In genomic region chr6:17116090-17116387, GRCh38 we compare ENCODE assay signal across 27 cellular contexts. TPM values are rescaled to one million over a fixed set of nuclear protein-coding genes. Genes with fewer than 3 reads are reported as not detected.
DNase-seq lines count a peak whose midpoint lies in the region; ATAC-seq, FAIRE-seq and TF ChIP-seq lines count a peak whose summit lies in the region.
"Had no signal": no experiment of that assay in that cellular context is flagged by ENCODE, and none has a peak within 500 bp of the region (broad histone marks: within the 10 kb centered on the region; RNA-seq: fewer than 3 reads in every experiment).

No MANE protein-coding gene starts in this region.

- dilution Hi-C loops in IMR-90 (cut with HindIII; ENCODE audit: low sequenced_read_pairs, unreplicated experiment) = no loop called here

- TF ChIP-seq CTCF in A549 (IDR thresholded peaks at IDR 0.05) (no peak), IMR-90 (conservative IDR thresholded peaks at IDR 0.05; ENCODE audit: low read depth, low read length) (no peak), bronchial epithelial cell (IDR thresholded peaks at IDR 0.05; ENCODE audit: insufficient read depth, low read length, severe bottlenecking) (no peak), mesothelial cell of epicardium (IDR thresholded peaks at IDR 0.05; ENCODE audit: unreplicated experiment) (no peak), endodermal cell (conservative IDR thresholded peaks at IDR 0.05) (no peak)

- H3K14ac ChIP-seq in IMR-90 (replicated peaks; ENCODE audit: low read depth, low read length) = peak overlapping the region; percentile 58; the same call in 1 of the 2 replicates

- 17% methylated on average over 2 of the region's 2 CpGs for WGBS in A549 (ENCODE audit: missing lambda C conversion rate)
- WGBS in IMR-90 (ENCODE audit: extremely low coverage in 2 of 2, insufficient read length in 1 of 2), 2 experiments = 60% methylated on average over 1 of the region's 2 CpGs; no CpG with 5 or more reads in 1 of the 2 experiments
- WGBS in endodermal cell (ENCODE audit: insufficient coverage in 1 of 2, insufficient read length in 1 of 2), 2 experiments = 91 to 95% methylated on average over 2 of the region's 2 CpGs

- H2AFZ ChIP-seq in IMR-90 (replicated peaks; ENCODE audit: low read length, poor library complexity) = peak overlapping the region; percentile 83

- H3K23ac ChIP-seq in IMR-90 (ENCODE audit: low read depth, low read length) = no peak overlapping the region

- H3K4ac ChIP-seq in IMR-90 (ENCODE audit: low read depth, low read length) = peak overlapping the region; percentile 94

- POLR2A ChIA-PET in A549 (lab: Yijun Ruan, JAX) = no interaction called here
- POLR2A ChIA-PET in IMR-90 (lab: Charles Lee; ENCODE audit: unreplicated experiment) = no interaction called here

- no peak overlapping the region for H4K5ac ChIP-seq in IMR-90 (ENCODE audit: low read depth, low read length)

- ATAC-seq in A549 (peak in 1 of 2 experiments; percentile 70; a peak in 1 of 6 replicates), IMR-90 (ENCODE audit: low read depth) (peak; percentile 24), HG02885 (IDR thresholded peaks at IDR 0.05; ENCODE audit: poor library complexity, unreplicated experiment) (no peak)

- peak overlapping the region; percentile 91 for H2BK20ac ChIP-seq in IMR-90 (ENCODE audit: low read depth, low read length)

- no peak overlapping the region for H2BK5ac ChIP-seq in IMR-90 (ENCODE audit: low read depth, low read length, poor library complexity, severe bottlenecking)

- H2BK15ac ChIP-seq in IMR-90 (ENCODE audit: low read depth, low read length) = peak overlapping the region; percentile 57; the same call in 1 of the 3 replicates

- no peaks in the 10 kb centered on the region for H3K9me3 ChIP-seq in A549
- no peaks in the 10 kb centered on the region for H3K9me3 ChIP-seq in IMR-90 (ENCODE audit: control insufficient read depth, insufficient read depth, low read length)
- H3K9me3 ChIP-seq in endodermal cell (ENCODE audit: control insufficient read depth, low read length) = no peaks in the 10 kb centered on the region
- H3K9me3 ChIP-seq: right atrium auricular region had no signal

- H3K56ac ChIP-seq in IMR-90 (ENCODE audit: extremely low read depth, insufficient read depth, low read length) = no peak overlapping the region

- TF ChIP-seq POLR2A in A549 (IDR thresholded peaks at IDR 0.05; ENCODE audit: low read length) (no peak), IMR-90 (IDR thresholded peaks at IDR 0.05; ENCODE audit: low read depth, low read length) (no peak)

- peak overlapping the region; percentile 70 for H2AK5ac ChIP-seq in IMR-90 (ENCODE audit: low read depth, low read length)

- H2BK120ac ChIP-seq in IMR-90 (ENCODE audit: low read depth, low read length) = peak overlapping the region; percentile 85

- no peak overlapping the region for H3K4me3 ChIP-seq in A549
- no peak overlapping the region for H3K4me3 ChIP-seq in IMR-90 (ENCODE audit: insufficient read depth, low read depth, low read length)
- H3K4me3 ChIP-seq in bronchial epithelial cell (ENCODE audit: low read depth, low read length) = no peak overlapping the region
- H3K4me3 ChIP-seq in endodermal cell (ENCODE audit: low read length) = no peak overlapping the region
- H3K4me3 ChIP-seq: cardiac muscle cell, lung, right atrium auricular region had no signal

- BruUV-seq in IMR-90 (replicated peaks; lab: Mats Ljungman, UMichigan) = no TSS peak

- DNase-seq in A549 (ENCODE audit: low read depth in 1 of 2, low spot score in 1 of 2) (no peak), IMR-90 (no peak), bronchial epithelial cell (ENCODE audit: low read depth) (no peak), mesothelial cell of epicardium (ENCODE audit: low spot score in 2 of 2, unreplicated experiment in 2 of 2) (no peak), D341Med (ENCODE audit: low spot score) (no peak), endodermal cell (no peak), HT-29 (ENCODE audit: low spot score) (no peak)
- DNase-seq: activated CD4-positive, alpha-beta T cell treated with anti-CD3 and anti-CD28 coated beads for 1 hour; activated naive CD4-positive, alpha-beta T cell; activated T-cell treated with anti-CD3 and anti-CD28 coated beads, Interleukin-2, amount 50 U/mL, for 24 hours; CD4-positive, alpha-beta T cell; naive B cell; NCI-H1417; NCI-H2081 treated with DMSO at 0.1 percent for 48 hours; occipital lobe; stimulated activated CD4-positive, alpha-beta T cell treated with anti-CD3 and anti-CD28 coated beads, Interleukin-15, amount 100 ng/mL, for 24 hours had no signal

- CTCF ChIA-PET in A549 (lab: Yijun Ruan, JAX) = no interaction called here
- CTCF ChIA-PET in IMR-90 (lab: Yijun Ruan, JAX) = no interaction called here

- peak overlapping the region; percentile 40; the same call in 1 of the 2 replicates for H4K91ac ChIP-seq in IMR-90 (ENCODE audit: insufficient read depth, low read depth, low read length)

- FAIRE-seq in A549 (lab: Jason Lieb, UNC) (no peak), bronchial epithelial cell (lab: Jason Lieb, UNC) (peak; percentile 7)
- FAIRE-seq: G401.6, GM18507 had no signal

- H4K8ac ChIP-seq in IMR-90 (ENCODE audit: low read depth in 2 of 2, low read length in 2 of 2) = peak overlapping the region in 1 of 2 experiments; percentile 81; a peak in 1 of 4 replicates

- H3K79me1 ChIP-seq in IMR-90 (ENCODE audit: low read depth in 1 of 2, low read length in 2 of 2) = no peaks in the 10 kb centered on the region

- H3K27ac Mint-ChIP-seq in mesothelial cell of epicardium (peak overlapping the region; percentile 85), endodermal cell (no peak overlapping the region)
- H3K27ac Mint-ChIP-seq: activated T-cell treated with anti-CD3 and anti-CD28 coated beads, Interleukin-2, amount 50 U/mL, for 24 hours; CD4-positive, alpha-beta T cell; dendritic cell treated with granulocyte-macrophage colony-stimulating factor and Interleukin-4, amounts not matched to agents 40 ng/mL and 50 ng/mL, for 4 days had no signal

- peaks cover 27% of the 10 kb centered on the region for H3K4me1 Mint-ChIP-seq in mesothelial cell of epicardium
- H3K4me1 Mint-ChIP-seq in endodermal cell = no peaks in the 10 kb centered on the region
- H3K4me1 Mint-ChIP-seq: naive B cell had no signal

- H3K4me3 Mint-ChIP-seq in mesothelial cell of epicardium = no peak overlapping the region
- H3K4me3 Mint-ChIP-seq in endodermal cell = no peak overlapping the region
- H3K4me3 Mint-ChIP-seq: activated T-cell treated with anti-CD3 and anti-CD28 coated beads, Interleukin-2, amount 50 U/mL, for 24 hours; CD4-positive, alpha-beta T cell; dendritic cell treated with granulocyte-macrophage colony-stimulating factor and Interleukin-4, amounts not matched to agents 40 ng/mL and 50 ng/mL, for 4 days had no signal

- peak overlapping the region; percentile 59 for H3K4me2 ChIP-seq in A549
- peak overlapping the region; percentile 62 for H3K4me2 ChIP-seq in IMR-90 (ENCODE audit: low read depth, low read length)

- H3K27ac ChIP-seq in A549 = peak overlapping the region in 1 of 2 experiments; percentile 70; a peak in 4 of 6 replicates
- H3K27ac ChIP-seq in IMR-90 (ENCODE audit: insufficient read depth, low read length) = no peak overlapping the region
- no peak overlapping the region for H3K27ac ChIP-seq in endodermal cell (ENCODE audit: low read depth, low read length)
- H3K27ac ChIP-seq: cardiac muscle cell, HL-60, right atrium auricular region had no signal

- in situ Hi-C loops in IMR-90 (cut with MboI; ENCODE audit: low sequenced_read_pairs) = no loop called here

- intact Hi-C loops in IMR-90 (cut with micrococcal nuclease) = no loop called here

- H3K4me1 ChIP-seq in A549 = peaks cover 17% of the 10 kb centered on the region
- peaks cover 5% of the 10 kb centered on the region for H3K4me1 ChIP-seq in IMR-90 (ENCODE audit: control insufficient read depth, insufficient read depth, low read length)
- H3K4me1 ChIP-seq in endodermal cell (ENCODE audit: control insufficient read depth, insufficient read depth, low read length) = no peaks in the 10 kb centered on the region

- H2AK9ac ChIP-seq in IMR-90 (replicated peaks; ENCODE audit: low read depth, low read length, poor library complexity) = peak overlapping the region; percentile 59

- H3K27me3 Mint-ChIP-seq in mesothelial cell of epicardium (ENCODE audit: low read depth) (no peaks in the 10 kb centered on the region), endodermal cell (ENCODE audit: insufficient read depth) (no peaks in the 10 kb centered on the region)
- H3K27me3 Mint-ChIP-seq: dendritic cell treated with granulocyte-macrophage colony-stimulating factor and Interleukin-4, amounts not matched to agents 40 ng/mL and 50 ng/mL, for 4 days had no signal

- TF ChIP-seq EP300 in A549 (IDR thresholded peaks at IDR 0.05) = no peak

- H3K18ac ChIP-seq in IMR-90 (ENCODE audit: low read depth, low read length) = peak overlapping the region; percentile 39; the same call in 1 of the 2 replicates

- H3K36me3 Mint-ChIP-seq in mesothelial cell of epicardium (no peaks in the 10 kb centered on the region), endodermal cell (ENCODE audit: low read depth) (no peaks in the 10 kb centered on the region)
- H3K36me3 Mint-ChIP-seq: naive B cell had no signal

- peaks cover 4% of the 10 kb centered on the region for H3K9me1 ChIP-seq in IMR-90 (ENCODE audit: insufficient read depth, low read length)

- H3K36me3 ChIP-seq in IMR-90 (ENCODE audit: control insufficient read depth, insufficient read depth, low read length) = no peaks in the 10 kb centered on the region
- H3K36me3 ChIP-seq in bronchial epithelial cell (ENCODE audit: control insufficient read depth, insufficient read depth, low read length) = no peaks in the 10 kb centered on the region
- H3K36me3 ChIP-seq in endodermal cell (ENCODE audit: control insufficient read depth, insufficient read depth, low read length) = no peaks in the 10 kb centered on the region
- H3K36me3 ChIP-seq: cardiac muscle cell, right atrium auricular region had no signal

- H3K27me3 ChIP-seq in IMR-90 (ENCODE audit: control insufficient read depth, insufficient read depth, low read length) (no peaks in the 10 kb centered on the region), bronchial epithelial cell (ENCODE audit: control insufficient read depth, insufficient read depth, low read length) (no peaks in the 10 kb centered on the region), endodermal cell (ENCODE audit: control insufficient read depth, insufficient read depth, low read length, poor library complexity, severe bottlenecking) (no peaks in the 10 kb centered on the region)
- H3K27me3 ChIP-seq: cardiac muscle cell, right atrium auricular region had no signal

- H3K9ac ChIP-seq in IMR-90 (ENCODE audit: low read depth, low read length) (no peak overlapping the region), endodermal cell (ENCODE audit: extremely low read depth, low read length, poor library complexity, severe bottlenecking) (no peak overlapping the region)

- no peaks in the 10 kb centered on the region for H4K20me1 ChIP-seq in IMR-90 (ENCODE audit: insufficient read depth, low read length)

- no peaks in the 10 kb centered on the region for H3K9me3 Mint-ChIP-seq in mesothelial cell of epicardium
- H3K9me3 Mint-ChIP-seq in endodermal cell = peaks cover 3% of the 10 kb centered on the region
- H3K9me3 Mint-ChIP-seq: activated T-cell treated with anti-CD3 and anti-CD28 coated beads, Interleukin-2, amount 50 U/mL, for 24 hours; CD4-positive, alpha-beta T cell; dendritic cell treated with granulocyte-macrophage colony-stimulating factor and Interleukin-4, amounts not matched to agents 40 ng/mL and 50 ng/mL, for 4 days had no signal

- no peak for TF ChIP-seq RAD21 in A549 (conservative IDR thresholded peaks at IDR 0.05 in 1 of 2, IDR thresholded peaks at IDR 0.05 in 1 of 2)
- no peak for TF ChIP-seq RAD21 in IMR-90 (IDR thresholded peaks at IDR 0.05; ENCODE audit: low read length)

RNA-seq across cellular contexts. Expression of gene STMND1, which starts 14.2 kb away (rescaled TPM):
- not detected in 2 replicates for polyA plus RNA-seq in A549 (2011; rRNA removed)
- not detected in 2 replicates for polyA plus RNA-seq in A549 (2012; cell fraction: cytosol; rRNA removed)
- polyA plus RNA-seq in A549 (2012; cell fraction: nucleus; rRNA removed) = not detected in 2 replicates
- not detected in 3 replicates for polyA plus RNA-seq in A549 (2017; fragmentation: RNase III; extraction: RNeasy Plus Mini Kit Qiagen cat#74134 plus additional on column Dnase treatment)
- not detected in 2 replicates for polyA minus RNA-seq in A549 (2011; rRNA and poly(A)+ RNA removed)
- not detected in 2 replicates for total RNA-seq in IMR-90 (2012; rRNA removed)
- polyA plus RNA-seq in IMR-90 (2012; rRNA removed) = not detected in 2 replicates
- polyA plus RNA-seq in IMR-90 (2012; cell fraction: cytosol; rRNA removed) = not detected in 2 replicates
- polyA plus RNA-seq in IMR-90 (2012; cell fraction: nucleus; rRNA removed; ENCODE audit: low replicate concordance) = not detected in 2 replicates
- not detected in 2 replicates for total RNA-seq in bronchial epithelial cell
- 0.34 to 0.38 TPM in 2 of 3 replicates, not detected in the other for total RNA-seq in mesothelial cell of epicardium
- under 1 TPM in 1 of 2 donors, not detected in 1; 0.18 TPM for total RNA-seq in endodermal cell
- not detected for polyA plus RNA-seq in endodermal cell (2013, experiment 1 of 2)
- polyA plus RNA-seq in endodermal cell (2013, experiment 2 of 2) = not detected
- total RNA-seq in HT-29 (2014; rRNA removed; shearing (Covaris generic)) = not detected in 2 replicates
- total RNA-seq: cardiac muscle cell; CD4-positive, alpha-beta T cell; H4; kidney epithelial cell; occipital lobe; right atrium auricular region; ureter had no signal
- polyA plus RNA-seq: cardiac muscle cell had no signal
